In genomic region chr12:56258820-56259183, GRCh38 we compare ENCODE assay signal across 8 cellular contexts. TPM values are rescaled to one million over a fixed set of nuclear protein-coding genes. Genes with fewer than 3 reads are reported as not detected.
DNase-seq lines count a peak whose midpoint lies in the region; ATAC-seq and TF ChIP-seq lines count a peak whose summit lies in the region.

No MANE protein-coding gene starts in this region.

- no peaks in the 10 kb centered on the region for H3K27me3 ChIP-seq in left ventricle myocardium inferior (ENCODE audit: low read depth)
- no peaks in the 10 kb centered on the region for H3K27me3 ChIP-seq in body of pancreas
- H3K27me3 ChIP-seq in aorta (ENCODE audit: control insufficient read depth in 1 of 2, insufficient read depth in 2 of 2, low read length in 1 of 2) = no peaks in the 10 kb centered on the region

- ATAC-seq in left ventricle myocardium superior = no peak
- no peak for ATAC-seq in body of pancreas
- no peak for ATAC-seq in aorta (ENCODE audit: low FRiP score)
- no peak for ATAC-seq in HG03108 (IDR thresholded peaks at IDR 0.05; ENCODE audit: unreplicated experiment)

- H3K4me1 ChIP-seq in left ventricle myocardium inferior (peaks cover 37% of the 10 kb centered on the region), body of pancreas (peaks cover 27% of the 10 kb centered on the region), mesodermal cell (ENCODE audit: control insufficient read depth, insufficient read depth, low read length, poor library complexity, severe bottlenecking) (peaks cover 11% of the 10 kb centered on the region), aorta (ENCODE audit: control insufficient read depth in 1 of 2, insufficient read depth in 2 of 2, low read length in 2 of 2) (peaks cover 0 to 3% of the 10 kb centered on the region in 2 donors)

- no peak for TF ChIP-seq POLR2A in body of pancreas (IDR thresholded peaks at IDR 0.05)

- intact Hi-C loops in left ventricle myocardium inferior (cut with micrococcal nuclease) (no loop called here), left ventricle myocardium superior (cut with micrococcal nuclease) (no loop called here), body of pancreas (cut with DNase I) (no loop called here), aorta (cut with DNase I) (loop anchor here in 1 of 2 donors (2.0 to 5.0 kb wide), 2 partner anchors 37 to 68 kb away; partner anchors contain the start of genes NABP2 and RNF41)

- H3K9me3 ChIP-seq in left ventricle myocardium inferior (replicated peaks) = no peaks in the 10 kb centered on the region
- H3K9me3 ChIP-seq in body of pancreas = no peaks in the 10 kb centered on the region
- H3K9me3 ChIP-seq in mesodermal cell (ENCODE audit: control insufficient read depth, low read length) = no peaks in the 10 kb centered on the region
- no peaks in the 10 kb centered on the region for H3K9me3 ChIP-seq in aorta (ENCODE audit: control insufficient read depth, low read length)

- peak overlapping the region; percentile 97 for H3K27ac ChIP-seq in left ventricle myocardium inferior (replicated peaks)
- peak overlapping the region; percentile 76 to 89 (median 86) for H3K27ac ChIP-seq in body of pancreas
- no peak overlapping the region for H3K27ac ChIP-seq in mesodermal cell (ENCODE audit: low read depth, low read length, severe bottlenecking)
- H3K27ac ChIP-seq in aorta (ENCODE audit: low read depth in 1 of 2, low read length in 2 of 2) = peak overlapping the region in 1 of 2 donors; percentile 72

- DNase-seq in left ventricle myocardium inferior = no peak
- DNase-seq in left ventricle myocardium superior = no peak
- DNase-seq in body of pancreas = no peak
- DNase-seq in aorta = no peak
- no peak for DNase-seq in foreskin melanocyte
- DNase-seq in epidermal melanocyte (ENCODE audit: insufficient read length, low spot score) = no peak

- TF ChIP-seq CTCF in left ventricle myocardium inferior (IDR thresholded peaks at IDR 0.05; ENCODE audit: borderline replicate concordance) (no peak), body of pancreas (IDR thresholded peaks at IDR 0.05) (no peak)

- H3K36me3 ChIP-seq in left ventricle myocardium inferior (peaks cover 29% of the 10 kb centered on the region), body of pancreas (replicated peaks in 1 of 2; ENCODE audit: insufficient read depth in 1 of 2, low read depth in 2 of 2) (peaks cover 0 to 9% of the 10 kb centered on the region in 2 donors), mesodermal cell (ENCODE audit: control insufficient read depth, insufficient read depth, low read length) (peaks cover 35% of the 10 kb centered on the region), aorta (ENCODE audit: control insufficient read depth in 1 of 2, insufficient read depth in 2 of 2, low read length in 1 of 2) (peaks cover 0 to 4% of the 10 kb centered on the region in 2 donors)

- WGBS in body of pancreas, 2 donors = 10% methylated on average over 8 to 9 of the region's 9 CpGs
- 34 to 54% methylated on average over 4 to 6 of the region's 9 CpGs for WGBS in mesodermal cell (ENCODE audit: insufficient coverage in 2 of 2), 2 experiments
- WGBS in aorta, 2 donors = 2% methylated on average over 9 of the region's 9 CpGs

- H3K4me3 ChIP-seq in left ventricle myocardium inferior (peak overlapping the region; percentile 98), body of pancreas (peak overlapping the region; percentile 21 to 42), mesodermal cell (ENCODE audit: extremely low read depth, insufficient read depth, low read length, poor library complexity, severe bottlenecking) (peak overlapping the region; percentile 99), aorta (ENCODE audit: low read length in 2 of 2) (peak overlapping the region; percentile 87 to 99)

RNA-seq across cellular contexts. Expression of gene ANKRD52, which starts 0.6 kb away (rescaled TPM):
- 25.1 TPM for total RNA-seq in left ventricle myocardium inferior
- 28.5 TPM for total RNA-seq in left ventricle myocardium superior
- 10 to 100 TPM; 15.2 to 21.0 TPM for total RNA-seq in body of pancreas
- polyA plus RNA-seq in mesodermal cell (2013, experiment 1 of 2) = 29.7 TPM
- polyA plus RNA-seq in mesodermal cell (2013, experiment 2 of 2) = 24.0 TPM
- 10 to 100 TPM; 30.5 to 37.9 TPM for total RNA-seq in aorta
- 1 to 10 TPM; 4.4 to 9.3 TPM for polyA plus RNA-seq in aorta

RNA-seq across cellular contexts. Expression of gene COQ10A, which starts 7.9 kb away (rescaled TPM):
- total RNA-seq in left ventricle myocardium inferior (203 TPM), left ventricle myocardium superior (162 TPM), body of pancreas (10 to 100 TPM; 28.0 to 34.9 TPM), aorta (10 to 100 TPM; 11.1 to 11.2 TPM)
- 12.9 TPM for polyA plus RNA-seq in mesodermal cell (2013, experiment 1 of 2)
- 12.0 TPM for polyA plus RNA-seq in mesodermal cell (2013, experiment 2 of 2)
- polyA plus RNA-seq in aorta = 10 to 100 TPM; 11.9 to 18.9 TPM

RNA-seq across cellular contexts. Expression of gene SLC39A5, which starts 29.0 kb away (rescaled TPM):
- total RNA-seq in left ventricle myocardium inferior = not detected
- total RNA-seq in left ventricle myocardium superior = not detected
- 100 to 1,000 TPM; 306 to 333 TPM for total RNA-seq in body of pancreas
- polyA plus RNA-seq in mesodermal cell (2013, experiment 1 of 2) = 0.33 TPM
- not detected for polyA plus RNA-seq in mesodermal cell (2013, experiment 2 of 2)
- not detected for total RNA-seq in aorta
- 10 to 100 TPM in 1 of 2 donors, 1 to 10 TPM in 1; 1.1 to 21.4 TPM for polyA plus RNA-seq in aorta

RNA-seq across cellular contexts. Expression of gene NABP2, which starts 34.7 kb away (rescaled TPM):
- total RNA-seq in left ventricle myocardium inferior = 20.3 TPM
- 19.6 TPM for total RNA-seq in left ventricle myocardium superior
- total RNA-seq in body of pancreas = 10 to 100 TPM; 11.9 to 16.3 TPM
- polyA plus RNA-seq in mesodermal cell (2013, experiment 1 of 2) = 20.2 TPM
- polyA plus RNA-seq in mesodermal cell (2013, experiment 2 of 2) = 18.6 TPM
- 10 to 100 TPM; 18.6 to 19.7 TPM for total RNA-seq in aorta
- 10 to 100 TPM; 25.7 to 28.6 TPM for polyA plus RNA-seq in aorta

RNA-seq across cellular contexts. Expression of gene RNF41, which starts 37.1 kb away (rescaled TPM):
- total RNA-seq in left ventricle myocardium inferior (51.4 TPM), left ventricle myocardium superior (55.3 TPM), body of pancreas (10 to 100 TPM; 13.2 TPM), aorta (10 to 100 TPM; 50.9 to 61.4 TPM)
- polyA plus RNA-seq in mesodermal cell (2013, experiment 1 of 2) = 61.5 TPM
- 47.4 TPM for polyA plus RNA-seq in mesodermal cell (2013, experiment 2 of 2)
- 10 to 100 TPM; 32.9 to 39.3 TPM for polyA plus RNA-seq in aorta

Comparison
In these comparisons a context has a peak if more than half of its experiments do, and no peak if none do; other contexts are left out.
1. H3K4me3 ChIP-seq: peak in every context shown above with its lines; median percentile 99 in mesodermal cell; 98 in left ventricle myocardium inferior; 93 in aorta; 32 in body of pancreas.
2. RNA of gene SLC39A5, which starts 29.0 kb away (total RNA-seq): 306 to 333 TPM in body of pancreas; not detected in aorta, not detected in left ventricle myocardium inferior (single experiment) and not detected in left ventricle myocardium superior (single experiment); every median in the first group is over 100 times any median in the second.